Comparison of ENCODE assay signal across 9 cellular contexts in genomic region chr7:2109936-2110585, GRCh38.
DNase-seq lines count a peak whose midpoint lies in the region; ATAC-seq, FAIRE-seq and TF ChIP-seq lines count a peak whose summit lies in the region.
"Had no signal": no experiment of that assay in that cellular context is flagged by ENCODE, and none has a peak within 500 bp of the region (broad histone marks: within the 10 kb centered on the region; RNA-seq: fewer than 3 reads in every experiment).

No MANE protein-coding gene starts in this region.

- intact Hi-C loops in adrenal gland (cut with DNase I): no loop called here

- no peaks in the 10 kb centered on the region for H3K36me3 ChIP-seq in adrenal gland (replicated peaks in 1 of 2)
- H3K36me3 ChIP-seq in lung (ENCODE audit: control insufficient read depth in 2 of 2, insufficient read depth in 2 of 2, low read length in 2 of 2): peaks cover 0 to 3% of the 10 kb centered on the region in 2 donors

- peak; percentile 56 for DNase-seq in NK-92 treated with Interleukin-12 subunit alpha and Interleukin-12 subunit beta, amount 100 ng/mL, for 24 hours (lab: John Stamatoyannopoulos, UW)
- DNase-seq in NK-92 (lab: John Stamatoyannopoulos, UW; ENCODE audit: unreplicated experiment) (no peak), RCC 7860 (ENCODE audit: low spot score) (peak; percentile 91), adrenal gland (peak in 6 of 7 donors; percentile 42 to 71 (median 56)), lung (ENCODE audit: low spot score) (no peak), coronary artery (ENCODE audit: low spot score) (no peak), HuH-7.5 (ENCODE audit: low spot score) (no peak)
- peak; percentile 77 for DNase-seq in stimulated activated naive CD8-positive, alpha-beta T cell treated with anti-CD3 and anti-CD28 coated beads, Interleukin-15, Interleukin-2, amounts not matched to agents 100 U/mL and 50 U/mL, for 24 hours

- no peaks in the 10 kb centered on the region for H3K27me3 ChIP-seq in adrenal gland
- no peaks in the 10 kb centered on the region for H3K27me3 ChIP-seq in lung (ENCODE audit: control insufficient read depth, insufficient read depth)

- TF ChIP-seq CTCF in adrenal gland (IDR thresholded peaks at IDR 0.05) (no peak), lung (IDR thresholded peaks at IDR 0.05; ENCODE audit: control extremely low read depth, extremely low read depth) (no peak), coronary artery (IDR thresholded peaks at IDR 0.05) (no peak)

- no peaks in the 10 kb centered on the region for H3K4me1 ChIP-seq in adrenal gland (replicated peaks in 1 of 2)
- peaks cover 0 to 16% of the 10 kb centered on the region in 2 donors for H3K4me1 ChIP-seq in lung (ENCODE audit: control insufficient read depth in 2 of 2, insufficient read depth in 2 of 2, low read length in 2 of 2)

- peak; percentile 63 for ATAC-seq in lung (ENCODE audit: insufficient read depth, low FRiP score)
- ATAC-seq in stimulated activated naive CD8-positive, alpha-beta T cell treated with anti-CD3 and anti-CD28 coated beads, Interleukin-15, Interleukin-2, amounts not matched to agents 100 U/mL and 50 U/mL, for 24 hours: peak; percentile 98

- H3K27ac ChIP-seq in adrenal gland (peak overlapping the region in 1 of 5 donors; percentile 3), lung (ENCODE audit: low read depth in 1 of 2, low read length in 1 of 2) (peak overlapping the region in 1 of 2 donors; percentile 42), coronary artery (peak overlapping the region in 1 of 2 donors; percentile 16)
- H3K27ac ChIP-seq: C4-2B had no signal

- no peak for TF ChIP-seq POLR2A in adrenal gland (IDR thresholded peaks at IDR 0.05)

- H3K9me3 ChIP-seq in adrenal gland (replicated peaks in 1 of 3) (no peaks in the 10 kb centered on the region), lung (ENCODE audit: control insufficient read depth in 2 of 2, insufficient read depth in 1 of 2, low read length in 1 of 2) (no peaks in the 10 kb centered on the region)

- WGBS in adrenal gland, 4 donors: 75 to 84% (median 80%) methylated on average over 28 of the region's 28 CpGs
- 79% methylated on average over 28 of the region's 28 CpGs for WGBS in lung, 2 donors

- H3K4me3 ChIP-seq in adrenal gland (no peak overlapping the region), lung (no peak overlapping the region), coronary artery (no peak overlapping the region)

- FAIRE-seq in RCC 7860 (lab: Jason Lieb, UNC): peak; percentile 93

Comparison
In these comparisons a context has a peak if more than half of its experiments do, and no peak if none do; other contexts are left out.
1. DNase-seq: peak in NK-92 treated with Interleukin-12 subunit alpha and Interleukin-12 subunit beta, amount 100 ng/mL, for 24 hours (single experiment), RCC 7860 (single experiment), adrenal gland (6 of 7) and stimulated activated naive CD8-positive, alpha-beta T cell treated with anti-CD3 and anti-CD28 coated beads, Interleukin-15, Interleukin-2, amounts not matched to agents 100 U/mL and 50 U/mL, for 24 hours (single experiment); none in NK-92 (single experiment), lung (single experiment), coronary artery (single experiment) and HuH-7.5 (single experiment).